In genomic region chr6:145704153-145704781, GRCh38 we compare ENCODE assay signal across 9 cellular contexts. TPM values are rescaled to one million over a fixed set of nuclear protein-coding genes. Genes with fewer than 3 reads are reported as not detected.
DNase-seq lines count a peak whose midpoint lies in the region; ATAC-seq and TF ChIP-seq lines count a peak whose summit lies in the region.
"Had no signal": no experiment of that assay in that cellular context is flagged by ENCODE, and none has a peak within 500 bp of the region (broad histone marks: within the 10 kb centered on the region; RNA-seq: fewer than 3 reads in every experiment).

No MANE protein-coding gene starts in this region.

- H3K36me3 ChIP-seq in mesenchymal stem cell (ENCODE audit: control insufficient read depth in 1 of 2, insufficient read depth in 2 of 2, low read depth in 1 of 2, low read length in 2 of 2) (no peaks in the 10 kb centered on the region), mucosa of descending colon (ENCODE audit: low read depth) (no peaks in the 10 kb centered on the region)

- no peaks in the 10 kb centered on the region for H3K27me3 ChIP-seq in mesenchymal stem cell (ENCODE audit: control insufficient read depth in 1 of 2, insufficient read depth in 1 of 2, low read length in 2 of 2)

- no peak overlapping the region for H2BK5ac ChIP-seq in mesenchymal stem cell (ENCODE audit: low read depth, low read length, poor library complexity, severe bottlenecking)

- no peak overlapping the region for H3K23ac ChIP-seq in mesenchymal stem cell (ENCODE audit: low read length in 2 of 2)

- no peak overlapping the region for H3K18ac ChIP-seq in mesenchymal stem cell (ENCODE audit: low read depth in 1 of 2, low read length in 2 of 2)

- H3K79me1 ChIP-seq in mesenchymal stem cell (replicated peaks; ENCODE audit: low read length, poor library complexity, severe bottlenecking) = no peaks in the 10 kb centered on the region

- ATAC-seq in GM18498 (IDR thresholded peaks at IDR 0.05; ENCODE audit: unreplicated experiment) = no peak
- no peak for ATAC-seq in mucosa of descending colon
- ATAC-seq: T-helper 17 cell had no signal

- H2AFZ ChIP-seq in mesenchymal stem cell (ENCODE audit: low read depth, low read length) = no peak overlapping the region

- H3K4me2 ChIP-seq in mesenchymal stem cell (ENCODE audit: low read length, poor library complexity, severe bottlenecking) = no peak overlapping the region

- peak overlapping the region; percentile 52 for H3K9ac ChIP-seq in mesenchymal stem cell (ENCODE audit: low read length)

- H3K4me3 ChIP-seq in LNCaP clone FGC (ENCODE audit: low read depth, low read length) (no peak overlapping the region), astrocyte of the spinal cord (ENCODE audit: low read depth, low read length) (no peak overlapping the region), mesenchymal stem cell (ENCODE audit: insufficient read depth in 1 of 2, low read depth in 1 of 2, low read length in 2 of 2) (no peak overlapping the region), mucosa of descending colon (no peak overlapping the region)

- H3K9me3 ChIP-seq in mesenchymal stem cell (ENCODE audit: control insufficient read depth, low read length) = peaks cover 5% of the 10 kb centered on the region
- peaks cover 2% of the 10 kb centered on the region for H3K9me3 ChIP-seq in mucosa of descending colon

- H2BK12ac ChIP-seq in mesenchymal stem cell (ENCODE audit: low read length in 2 of 2) = no peak overlapping the region

- no peak overlapping the region for H3K14ac ChIP-seq in mesenchymal stem cell (ENCODE audit: low read length in 2 of 2)

- no peak overlapping the region for H2BK120ac ChIP-seq in mesenchymal stem cell (ENCODE audit: low read depth, low read length)

- no peaks in the 10 kb centered on the region for H3K4me1 ChIP-seq in mesenchymal stem cell (ENCODE audit: control insufficient read depth, insufficient read depth, low read depth, low read length)
- no peaks in the 10 kb centered on the region for H3K4me1 ChIP-seq in mucosa of descending colon (ENCODE audit: low read depth)

- no peak overlapping the region for H4K91ac ChIP-seq in mesenchymal stem cell (ENCODE audit: low read length)

- H3K4ac ChIP-seq in mesenchymal stem cell (ENCODE audit: low read depth in 1 of 2, low read length in 2 of 2) = no peak overlapping the region

- H2AK5ac ChIP-seq in mesenchymal stem cell (ENCODE audit: low read length, severe bottlenecking) = no peak overlapping the region

- in situ Hi-C loops in astrocyte of the spinal cord (cut with HindIII; ENCODE audit: low sequenced_read_pairs) = no loop called here

- H4K8ac ChIP-seq in mesenchymal stem cell (ENCODE audit: low read length) = no peak overlapping the region

- H3K27ac ChIP-seq in mesenchymal stem cell (ENCODE audit: low read length, poor library complexity, severe bottlenecking) = no peak overlapping the region

- H2BK15ac ChIP-seq in mesenchymal stem cell (ENCODE audit: low read depth, poor library complexity, severe bottlenecking) = no peak overlapping the region

- 0 out of 2 replicates have a peak, but pooled peaks have one; percentile 21 for TF ChIP-seq CTCF in LNCaP clone FGC (IDR thresholded peaks at IDR 0.05; ENCODE audit: control insufficient read depth, extremely low read depth, insufficient read depth)
- peak; percentile 36 for TF ChIP-seq CTCF in astrocyte of the spinal cord (IDR thresholded peaks at IDR 0.05; ENCODE audit: low read depth, low read length)
- no peak for TF ChIP-seq CTCF in mucosa of descending colon (IDR thresholded peaks at IDR 0.05)

- intact Hi-C loops in mucosa of descending colon (cut with DNase I, micrococcal nuclease) = no loop called here

- no CpG with 5 or more reads among the region's 3 CpGs for whole genome bisulfite sequencing in mesenchymal stem cell

- DNase-seq in DMS53 treated with DMSO at 0.1 percent for 48 hours (lab: John Stamatoyannopoulos, UW; ENCODE audit: unreplicated experiment) (peak; percentile 3), LNCaP clone FGC (ENCODE audit: low read depth) (no peak), astrocyte of the spinal cord (ENCODE audit: low read depth, low spot score) (peak; percentile 53), mesenchymal stem cell (peak; percentile 20), COR-L47 (lab: John Stamatoyannopoulos, UW) (no peak), HPDE6-E6E7 (ENCODE audit: extremely low spot score) (no peak), mucosa of descending colon (no peak)
- DNase-seq: T-helper 17 cell had no signal

RNA-seq across cellular contexts. Expression of gene EPM2A, which starts 31.1 kb away (rescaled TPM):
- polyA plus RNA-seq in mesenchymal stem cell (2013, experiment 1 of 2) = 2.3 TPM
- 2.8 TPM for polyA plus RNA-seq in mesenchymal stem cell (2013, experiment 2 of 2)
- 10 to 100 TPM in 1 of 3 donors, 1 to 10 TPM in 2; 4.7 to 52.4 (median 5.3) TPM for total RNA-seq in mucosa of descending colon

Comparison
In these comparisons a context has a peak if more than half of its experiments do, and no peak if none do; other contexts are left out.
1. DNase-seq: peak in DMS53 treated with DMSO at 0.1 percent for 48 hours (single experiment), astrocyte of the spinal cord (single experiment) and mesenchymal stem cell (single experiment); none in LNCaP clone FGC (single experiment), COR-L47 (single experiment), HPDE6-E6E7 (single experiment) and mucosa of descending colon (0 of 3).